8 cellular contexts compared by ENCODE assay signal in the genomic region with DNA sequence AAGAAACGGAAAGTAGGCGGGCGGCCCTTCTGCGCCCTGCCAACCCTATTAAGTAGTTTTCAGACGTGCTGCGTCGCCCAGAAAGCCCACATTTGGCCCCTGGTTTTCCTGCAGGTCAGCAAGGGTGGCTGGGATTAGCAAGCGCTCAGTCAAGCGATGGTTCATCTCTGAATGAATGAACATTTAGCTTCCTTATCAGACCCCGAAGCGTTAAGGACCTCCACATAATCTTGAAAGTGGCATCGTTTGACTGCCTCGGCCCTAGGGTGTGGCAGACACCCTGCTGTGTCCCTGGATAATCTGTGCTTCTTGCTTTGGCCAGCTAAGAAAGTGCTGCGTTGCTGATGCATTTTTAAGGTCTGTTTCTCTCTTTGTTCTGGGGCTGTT. TPM values are rescaled to one million over a fixed set of nuclear protein-coding genes. Genes with fewer than 3 reads are reported as not detected.
DNase-seq lines count a peak whose midpoint lies in the region; ATAC-seq and TF ChIP-seq lines count a peak whose summit lies in the region.

No MANE protein-coding gene starts in this region.

- no peak for TF ChIP-seq POLR2A in thyroid gland (IDR thresholded peaks at IDR 0.05)

- H3K27ac Mint-ChIP-seq in CD4-positive, alpha-beta T cell, result peak overlapping the region; percentile 86
- peak overlapping the region; percentile 82 for H3K27ac Mint-ChIP-seq in activated naive CD8-positive, alpha-beta T cell treated with anti-CD3 and anti-CD28 coated beads for 36 hours

- H3K36me3 Mint-ChIP-seq in CD4-positive, alpha-beta T cell (ENCODE audit: low read depth), result peaks cover 37% of the 10 kb centered on the region
- H3K36me3 Mint-ChIP-seq in activated naive CD8-positive, alpha-beta T cell treated with anti-CD3 and anti-CD28 coated beads for 36 hours, result peaks cover 27% of the 10 kb centered on the region

- H3K36me3 ChIP-seq in thyroid gland, result no peaks in the 10 kb centered on the region

- POLR2A ChIA-PET in CD4-positive, alpha-beta T cell (lab: Charles Lee), result interaction anchor here (0.7 to 2.2 kb wide), 9 partner anchors 20 to 663 kb away, joined by 3 to 10 read pairs (median 3); partner anchors contain the start of genes GPR107 and TOR1A

- 1 to 4% methylated on average over 12 of the region's 14 CpGs for WGBS in thyroid gland, 2 donors

- CTCF ChIA-PET in CD4-positive, alpha-beta T cell (lab: Charles Lee), result interaction anchor here (0.9 to 1.5 kb wide), 4 partner anchors 13 to 250 kb away, joined by 3 read pairs; partner anchors contain the start of gene GPR107

- no peaks in the 10 kb centered on the region for H3K9me3 ChIP-seq in CD4-positive, alpha-beta T cell (ENCODE audit: control insufficient read depth, low read length)
- no peaks in the 10 kb centered on the region for H3K9me3 ChIP-seq in thyroid gland

- TF ChIP-seq CTCF in CD4-positive, alpha-beta T cell (IDR thresholded peaks at IDR 0.05), result no peak
- TF ChIP-seq CTCF in thyroid gland (IDR thresholded peaks at IDR 0.05), result no peak

- peak overlapping the region; percentile 76 to 97 (median 88) for H3K4me3 ChIP-seq in thyroid gland (replicated peaks in 1 of 3)

- H3K9me3 Mint-ChIP-seq in CD4-positive, alpha-beta T cell, result no peaks in the 10 kb centered on the region
- H3K9me3 Mint-ChIP-seq in activated naive CD8-positive, alpha-beta T cell treated with anti-CD3 and anti-CD28 coated beads for 36 hours, result no peaks in the 10 kb centered on the region

- ATAC-seq in CD4-positive, alpha-beta T cell (ENCODE audit: poor library complexity), result no peak
- ATAC-seq in HG02884 (IDR thresholded peaks at IDR 0.05; ENCODE audit: unreplicated experiment) (peak; percentile 10), left colon (peak; percentile 31), HG03175 (IDR thresholded peaks at IDR 0.05; ENCODE audit: unreplicated experiment) (no peak)

- H3K4me1 ChIP-seq in thyroid gland, result peaks cover 6 to 7% of the 10 kb centered on the region in 2 donors

- peaks cover 24% of the 10 kb centered on the region for H3K4me1 Mint-ChIP-seq in CD4-positive, alpha-beta T cell (ENCODE audit: low read depth)
- H3K4me1 Mint-ChIP-seq in activated naive CD8-positive, alpha-beta T cell treated with anti-CD3 and anti-CD28 coated beads for 36 hours, result peaks cover 24% of the 10 kb centered on the region

- no peak for DNase-seq in CD4-positive, alpha-beta T cell
- DNase-seq in activated naive CD8-positive, alpha-beta T cell treated with anti-CD3 and anti-CD28 coated beads for 36 hours, result no peak
- DNase-seq in left colon, result no peak
- DNase-seq in thyroid gland, result no peak
- DNase-seq in SKM-1 treated with dmso at 0.1 percent for 144 hours (lab: John Stamatoyannopoulos, UW; ENCODE audit: unreplicated experiment), result no peak
- no peak for DNase-seq in GF-D8 (lab: John Stamatoyannopoulos, UW)

- H3K27me3 ChIP-seq in CD4-positive, alpha-beta T cell (ENCODE audit: control insufficient read depth, insufficient read depth, low read length), result no peaks in the 10 kb centered on the region
- H3K27me3 ChIP-seq in thyroid gland, result no peaks in the 10 kb centered on the region

- intact Hi-C loops in CD4-positive, alpha-beta T cell (cut with DNase I, micrococcal nuclease), result loop anchor here (1.0 to 10.0 kb wide), 5 partner anchors 21 to 294 kb away; partner anchors contain the start of genes C9orf78 (in 2 of the 2), USP20 (in 2 of the 2), ASB6 (in 1 of the 2) and C9orf50 (in 1 of the 2)
- intact Hi-C loops in left colon (cut with DNase I, micrococcal nuclease), result no loop called here
- intact Hi-C loops in thyroid gland (cut with DNase I), result no loop called here

- H3K27me3 Mint-ChIP-seq in CD4-positive, alpha-beta T cell, result no peaks in the 10 kb centered on the region
- H3K27me3 Mint-ChIP-seq in activated naive CD8-positive, alpha-beta T cell treated with anti-CD3 and anti-CD28 coated beads for 36 hours, result no peaks in the 10 kb centered on the region

- H3K27ac ChIP-seq in CD4-positive, alpha-beta T cell (ENCODE audit: low read depth, low read length), result peak overlapping the region; percentile 77
- peak overlapping the region in 2 of 3 donors; percentile 54 to 80 for H3K27ac ChIP-seq in thyroid gland

- H3K4me3 Mint-ChIP-seq in CD4-positive, alpha-beta T cell, result peak overlapping the region; percentile 91
- H3K4me3 Mint-ChIP-seq in activated naive CD8-positive, alpha-beta T cell treated with anti-CD3 and anti-CD28 coated beads for 36 hours, result peak overlapping the region; percentile 87

RNA-seq across cellular contexts. Expression of gene TOR1B, which starts 0.7 kb away (rescaled TPM):
- total RNA-seq in CD4-positive, alpha-beta T cell, result 10 to 100 TPM; 13.4 to 15.1 TPM
- total RNA-seq in activated naive CD8-positive, alpha-beta T cell treated with anti-CD3 and anti-CD28 coated beads for 36 hours, result 10 to 100 TPM; 18.7 to 19.8 TPM
- 10 to 100 TPM; 41.7 to 50.7 TPM for total RNA-seq in left colon
- 10 to 100 TPM; 25.2 to 36.3 (median 29.7) TPM for total RNA-seq in thyroid gland

RNA-seq across cellular contexts. Expression of gene TOR1A, which starts 20.3 kb away (rescaled TPM):
- 10 to 100 TPM; 12.6 to 13.9 TPM for total RNA-seq in CD4-positive, alpha-beta T cell
- total RNA-seq in activated naive CD8-positive, alpha-beta T cell treated with anti-CD3 and anti-CD28 coated beads for 36 hours, result 10 to 100 TPM; 42.6 to 42.8 TPM
- total RNA-seq in left colon (10 to 100 TPM; 30.7 to 36.9 TPM), thyroid gland (10 to 100 TPM; 30.0 to 61.2 (median 42.8) TPM)

RNA-seq across cellular contexts. Expression of gene C9orf78, which starts 31.4 kb away (rescaled TPM):
- total RNA-seq in CD4-positive, alpha-beta T cell, result 100 to 1,000 TPM; 145 to 159 TPM
- total RNA-seq in activated naive CD8-positive, alpha-beta T cell treated with anti-CD3 and anti-CD28 coated beads for 36 hours, result 10 to 100 TPM; 66.3 to 68.2 TPM
- total RNA-seq in left colon, result 10 to 100 TPM; 34.6 to 41.3 TPM
- 10 to 100 TPM; 59.4 to 89.2 (median 81.4) TPM for total RNA-seq in thyroid gland

RNA-seq across cellular contexts. Expression of gene USP20, which starts 31.6 kb away (rescaled TPM):
- 10 to 100 TPM; 80.4 to 80.9 TPM for total RNA-seq in CD4-positive, alpha-beta T cell
- total RNA-seq in activated naive CD8-positive, alpha-beta T cell treated with anti-CD3 and anti-CD28 coated beads for 36 hours, result 10 to 100 TPM; 51.1 to 55.4 TPM
- total RNA-seq in left colon (10 to 100 TPM; 16.0 to 21.9 TPM), thyroid gland (10 to 100 TPM; 23.9 to 61.8 (median 52.0) TPM)

RNA-seq across cellular contexts. Expression of gene PTGES, which starts 50.8 kb away (rescaled TPM):
- total RNA-seq in CD4-positive, alpha-beta T cell, result under 1 TPM; 0.25 to 0.38 TPM
- total RNA-seq in activated naive CD8-positive, alpha-beta T cell treated with anti-CD3 and anti-CD28 coated beads for 36 hours, result under 1 TPM; 0.20 to 0.21 TPM
- total RNA-seq in left colon (1 to 10 TPM; 2.5 to 5.0 TPM), thyroid gland (1 to 10 TPM in 3 of 4 donors, under 1 TPM in 1; 0.29 to 5.3 (median 2.3) TPM)

Comparison
In these comparisons a context has a peak if more than half of its experiments do, and no peak if none do; other contexts are left out.
1. ATAC-seq: peak in HG02884 (single experiment) and left colon (single experiment); none in CD4-positive, alpha-beta T cell (single experiment) and HG03175 (single experiment).
2. intact Hi-C loops: an anchor here in CD4-positive, alpha-beta T cell (1.0 to 10.0 kb wide); none called in left colon and thyroid gland.